16 cellular contexts compared by ENCODE assay signal in the genomic region with DNA sequence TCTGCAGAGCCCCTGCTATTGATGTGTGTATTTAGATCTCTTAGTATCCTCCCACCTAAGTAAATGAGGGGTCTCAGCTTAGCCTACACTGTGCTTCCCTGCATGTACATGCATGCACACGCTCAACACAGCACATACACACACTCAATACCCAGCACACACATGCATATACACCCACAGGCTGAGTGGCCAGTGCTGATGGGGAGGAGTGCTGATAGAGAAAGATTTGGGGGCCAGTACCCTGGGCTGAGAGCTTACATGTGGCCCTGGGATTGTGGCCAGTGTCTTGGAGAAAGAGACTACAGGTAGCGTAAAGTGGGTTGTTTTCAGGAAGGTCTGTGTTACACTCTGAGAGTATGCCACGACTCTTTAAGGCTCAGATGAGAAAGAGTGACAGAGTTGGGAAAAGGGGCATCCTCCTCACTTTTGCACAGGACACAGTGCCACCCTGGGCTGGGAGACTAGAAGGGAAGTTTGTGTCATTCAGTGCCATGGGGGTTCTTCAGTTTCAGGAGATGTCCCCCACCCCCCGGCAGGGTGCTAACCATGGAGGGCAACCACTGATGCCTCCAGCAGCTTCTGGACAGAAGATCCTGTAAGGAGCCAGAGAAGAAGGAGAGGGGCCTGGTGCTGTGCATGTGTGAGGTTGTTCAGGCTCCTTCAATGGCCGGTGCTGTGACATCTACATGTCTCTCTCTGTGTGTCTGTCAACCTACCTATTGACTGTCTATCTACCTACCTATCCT.
DNase-seq lines count a peak whose midpoint lies in the region; ATAC-seq, FAIRE-seq and TF ChIP-seq lines count a peak whose summit lies in the region.
"Had no signal": no experiment of that assay in that cellular context is flagged by ENCODE, and none has a peak within 500 bp of the region (broad histone marks: within the 10 kb centered on the region; RNA-seq: fewer than 3 reads in every experiment).

No MANE protein-coding gene starts in this region.

- TF ChIP-seq CTCF in A549 (IDR thresholded peaks at IDR 0.05): no peak
- TF ChIP-seq CTCF in IMR-90 (conservative IDR thresholded peaks at IDR 0.05; ENCODE audit: low read depth, low read length): no peak
- TF ChIP-seq CTCF in hepatocyte (IDR thresholded peaks at IDR 0.05; ENCODE audit: poor library complexity): no peak

- POLR2A ChIA-PET in A549 (lab: Yijun Ruan, JAX): interaction anchor here (1.1 kb wide), 1 partner anchor 41 kb away, joined by 6 read pairs; no protein-coding TSS in a partner anchor
- POLR2A ChIA-PET in IMR-90 (lab: Charles Lee; ENCODE audit: unreplicated experiment): no interaction called here
- POLR2A ChIA-PET in CD4-positive, alpha-beta memory T cell (lab: Charles Lee; ENCODE audit: partially characterized antibody): no interaction called here

- H3K4me3 ChIP-seq in A549 (no peak overlapping the region), IMR-90 (ENCODE audit: insufficient read depth, low read depth, low read length) (no peak overlapping the region), hepatocyte (no peak overlapping the region), rectal smooth muscle tissue (ENCODE audit: low read length) (no peak overlapping the region)
- no peak overlapping the region for H3K4me3 ChIP-seq in CD4-positive, alpha-beta memory T cell (ENCODE audit: low read length in 2 of 2)

- peak overlapping the region; percentile 39; the same call in 1 of the 2 replicates for H3K18ac ChIP-seq in IMR-90 (ENCODE audit: low read depth, low read length)

- H3K79me2 ChIP-seq in hepatocyte: no peaks in the 10 kb centered on the region

- ATAC-seq in A549: peak in 1 of 2 experiments; percentile 12; a peak in 1 of 6 replicates
- ATAC-seq in IMR-90 (ENCODE audit: low read depth): no peak
- ATAC-seq in stimulated activated memory B cell treated with anti-CD40 and anti-IgM and Interleukin-4, amounts not matched to agents 10 μg/mL and 1 μg/mL and 100 μg/mL, for 72 hours: no peak
- no peak for ATAC-seq in GM19467 (IDR thresholded peaks at IDR 0.05; ENCODE audit: unreplicated experiment)

- H3K79me1 ChIP-seq in IMR-90 (ENCODE audit: low read depth in 1 of 2, low read length in 2 of 2): no peaks in the 10 kb centered on the region

- no peak for FAIRE-seq in A549 (lab: Jason Lieb, UNC)

- no peak overlapping the region for H2BK5ac ChIP-seq in IMR-90 (ENCODE audit: low read depth, low read length, poor library complexity, severe bottlenecking)

- peak overlapping the region; percentile 55 for H2BK120ac ChIP-seq in IMR-90 (ENCODE audit: low read depth, low read length)

- no peak overlapping the region for H3K4me3 Mint-ChIP-seq in CD4-positive, alpha-beta memory T cell
- H3K4me3 Mint-ChIP-seq in activated naive CD4-positive, alpha-beta T cell treated with anti-CD3 and anti-CD28 coated beads for 36 hours: no peak overlapping the region
- H3K4me3 Mint-ChIP-seq in stimulated activated memory B cell treated with anti-CD40 and anti-IgM and Interleukin-4, amounts not matched to agents 10 μg/mL and 1 μg/mL and 100 μg/mL, for 72 hours: no peak overlapping the region
- H3K4me3 Mint-ChIP-seq: CD4-positive, CD25-positive, alpha-beta regulatory T cell had no signal

- H3K9me1 ChIP-seq in IMR-90 (ENCODE audit: insufficient read depth, low read length): peaks cover 14% of the 10 kb centered on the region

- no peak for TF ChIP-seq EP300 in A549 (IDR thresholded peaks at IDR 0.05)

- no peak overlapping the region for H4K8ac ChIP-seq in IMR-90 (ENCODE audit: low read depth in 2 of 2, low read length in 2 of 2)

- no peak overlapping the region for H3K27ac ChIP-seq in A549
- no peak overlapping the region for H3K27ac ChIP-seq in IMR-90 (ENCODE audit: insufficient read depth, low read length)
- peak overlapping the region; percentile 82 for H3K27ac ChIP-seq in hepatocyte
- peak overlapping the region; percentile 81 for H3K27ac ChIP-seq in rectal smooth muscle tissue (ENCODE audit: low read depth, low read length)
- no peak overlapping the region for H3K27ac ChIP-seq in CD4-positive, alpha-beta memory T cell (ENCODE audit: low read depth, low read length)

- peak overlapping the region; percentile 44; the same call in 1 of the 3 replicates for H2BK15ac ChIP-seq in IMR-90 (ENCODE audit: low read depth, low read length)

- peak overlapping the region in 2 of 7 donors; percentile 25 to 28 for H3K27ac Mint-ChIP-seq in CD4-positive, alpha-beta memory T cell
- no peak overlapping the region for H3K27ac Mint-ChIP-seq in activated naive CD4-positive, alpha-beta T cell treated with anti-CD3 and anti-CD28 coated beads for 36 hours
- no peak overlapping the region for H3K27ac Mint-ChIP-seq in stimulated activated memory B cell treated with anti-CD40 and anti-IgM and Interleukin-4, amounts not matched to agents 10 μg/mL and 1 μg/mL and 100 μg/mL, for 72 hours
- H3K27ac Mint-ChIP-seq: CD4-positive, CD25-positive, alpha-beta regulatory T cell; IgD-negative memory B cell had no signal

- intact Hi-C loops in IMR-90 (cut with micrococcal nuclease): loop anchor here (10.0 kb wide), 1 partner anchor 323 kb away; no protein-coding TSS in a partner anchor
- intact Hi-C loops in CD4-positive, alpha-beta memory T cell (cut with micrococcal nuclease): no loop called here
- intact Hi-C loops in activated naive CD4-positive, alpha-beta T cell treated with anti-CD3 and anti-CD28 coated beads for 36 hours (cut with micrococcal nuclease): no loop called here

- peak overlapping the region; percentile 46 for H4K91ac ChIP-seq in IMR-90 (ENCODE audit: insufficient read depth, low read depth, low read length)

- BruUV-seq in IMR-90 (replicated peaks; lab: Mats Ljungman, UMichigan): no TSS peak

- H3K4me2 ChIP-seq in A549: peak overlapping the region; percentile 81; the same call in 2 of the 3 replicates
- H3K4me2 ChIP-seq in IMR-90 (ENCODE audit: low read depth, low read length): no peak overlapping the region
- no peak overlapping the region for H3K4me2 ChIP-seq in hepatocyte

- CTCF ChIA-PET in A549 (lab: Yijun Ruan, JAX): interaction anchor here (0.6 to 1.9 kb wide), 7 partner anchors 11 to 325 kb away, joined by 3 to 8 read pairs (median 4); a partner anchor contains a TSS
- CTCF ChIA-PET in IMR-90 (lab: Yijun Ruan, JAX): no interaction called here
- CTCF ChIA-PET in CD4-positive, alpha-beta memory T cell (lab: Charles Lee; ENCODE audit: partially characterized antibody): no interaction called here
- CTCF ChIA-PET in activated naive CD4-positive, alpha-beta T cell treated with anti-CD3 and anti-CD28 coated beads for 36 hours (lab: Charles Lee): interaction anchor here (0.6 kb wide), 2 partner anchors 226 to 541 kb away, joined by 3 to 8 read pairs; no protein-coding TSS in a partner anchor

- H2AK5ac ChIP-seq in IMR-90 (ENCODE audit: low read depth, low read length): peak overlapping the region; percentile 74; the same call in 1 of the 2 replicates

- no peak overlapping the region for H2AK9ac ChIP-seq in IMR-90 (replicated peaks; ENCODE audit: low read depth, low read length, poor library complexity)

- H3K9me3 Mint-ChIP-seq in CD4-positive, alpha-beta memory T cell: no peaks in the 10 kb centered on the region
- H3K9me3 Mint-ChIP-seq in activated naive CD4-positive, alpha-beta T cell treated with anti-CD3 and anti-CD28 coated beads for 36 hours: no peaks in the 10 kb centered on the region
- H3K9me3 Mint-ChIP-seq in stimulated activated memory B cell treated with anti-CD40 and anti-IgM and Interleukin-4, amounts not matched to agents 10 μg/mL and 1 μg/mL and 100 μg/mL, for 72 hours: no peaks in the 10 kb centered on the region

- H3K4me1 ChIP-seq in A549 (peaks cover 19% of the 10 kb centered on the region), IMR-90 (ENCODE audit: control insufficient read depth, insufficient read depth, low read length) (peaks cover 25% of the 10 kb centered on the region), hepatocyte (ENCODE audit: insufficient read depth) (peaks cover 79% of the 10 kb centered on the region), rectal smooth muscle tissue (ENCODE audit: control insufficient read depth, insufficient read depth, low read length) (peaks cover 42% of the 10 kb centered on the region)
- H3K4me1 ChIP-seq in CD4-positive, alpha-beta memory T cell (ENCODE audit: insufficient read depth, low read length): no peaks in the 10 kb centered on the region

- H4K5ac ChIP-seq in IMR-90 (ENCODE audit: low read depth, low read length): no peak overlapping the region; the same call in 1 of the 2 replicates

- no peaks in the 10 kb centered on the region for H3K36me3 ChIP-seq in IMR-90 (ENCODE audit: control insufficient read depth, insufficient read depth, low read length)
- H3K36me3 ChIP-seq in hepatocyte (replicated peaks; ENCODE audit: insufficient read depth, low read depth): no peaks in the 10 kb centered on the region
- H3K36me3 ChIP-seq in rectal smooth muscle tissue (ENCODE audit: control insufficient read depth, insufficient read depth, low read length): no peaks in the 10 kb centered on the region
- H3K36me3 ChIP-seq in CD4-positive, alpha-beta memory T cell (ENCODE audit: insufficient read depth, low read length): no peaks in the 10 kb centered on the region

- peak overlapping the region; percentile 46 for H2BK20ac ChIP-seq in IMR-90 (ENCODE audit: low read depth, low read length)

- H3K27me3 Mint-ChIP-seq in CD4-positive, alpha-beta memory T cell: no peaks in the 10 kb centered on the region
- no peaks in the 10 kb centered on the region for H3K27me3 Mint-ChIP-seq in activated naive CD4-positive, alpha-beta T cell treated with anti-CD3 and anti-CD28 coated beads for 36 hours (ENCODE audit: low read depth)
- H3K27me3 Mint-ChIP-seq in stimulated activated memory B cell treated with anti-CD40 and anti-IgM and Interleukin-4, amounts not matched to agents 10 μg/mL and 1 μg/mL and 100 μg/mL, for 72 hours: peaks cover 21% of the 10 kb centered on the region
- H3K27me3 Mint-ChIP-seq: CD4-positive, CD25-positive, alpha-beta regulatory T cell; IgD-negative memory B cell had no signal

- H3K23ac ChIP-seq in IMR-90 (ENCODE audit: low read depth, low read length): no peak overlapping the region

- H4K20me1 ChIP-seq in IMR-90 (ENCODE audit: insufficient read depth, low read length) (peaks cover 4% of the 10 kb centered on the region; the same call in 1 of the 2 replicates), hepatocyte (ENCODE audit: insufficient read depth, poor library complexity, severe bottlenecking) (no peaks in the 10 kb centered on the region)

- no peak for TF ChIP-seq POLR2A in A549 (IDR thresholded peaks at IDR 0.05; ENCODE audit: low read length)
- TF ChIP-seq POLR2A in IMR-90 (IDR thresholded peaks at IDR 0.05; ENCODE audit: low read depth, low read length): no peak

- peak overlapping the region; percentile 70 for H3K4ac ChIP-seq in IMR-90 (ENCODE audit: low read depth, low read length)

- H3K9ac ChIP-seq in IMR-90 (ENCODE audit: low read depth, low read length): no peak overlapping the region
- H3K9ac ChIP-seq in rectal smooth muscle tissue (ENCODE audit: low read length): no peak overlapping the region

- H3K27me3 ChIP-seq in IMR-90 (ENCODE audit: control insufficient read depth, insufficient read depth, low read length) (no peaks in the 10 kb centered on the region), hepatocyte (no peaks in the 10 kb centered on the region), rectal smooth muscle tissue (ENCODE audit: control insufficient read depth, insufficient read depth, low read length) (no peaks in the 10 kb centered on the region)
- no peaks in the 10 kb centered on the region for H3K27me3 ChIP-seq in CD4-positive, alpha-beta memory T cell (ENCODE audit: insufficient read depth, low read length)

- H3K9me3 ChIP-seq in A549 (no peaks in the 10 kb centered on the region), IMR-90 (ENCODE audit: control insufficient read depth, insufficient read depth, low read length) (no peaks in the 10 kb centered on the region), hepatocyte (ENCODE audit: low read depth) (no peaks in the 10 kb centered on the region)
- no peaks in the 10 kb centered on the region for H3K9me3 ChIP-seq in CD4-positive, alpha-beta memory T cell (ENCODE audit: control insufficient read depth in 1 of 2, low read length in 2 of 2)

- H3K14ac ChIP-seq in IMR-90 (replicated peaks; ENCODE audit: low read depth, low read length): no peak overlapping the region

- H2AFZ ChIP-seq in IMR-90 (replicated peaks; ENCODE audit: low read length, poor library complexity) (peak overlapping the region; percentile 1), hepatocyte (no peak overlapping the region)

- no peaks in the 10 kb centered on the region for H3K9me2 ChIP-seq in hepatocyte (replicated peaks; ENCODE audit: insufficient read depth)

- in situ Hi-C loops in IMR-90 (cut with MboI; ENCODE audit: low sequenced_read_pairs): no loop called here

- TF ChIP-seq RAD21 in A549 (conservative IDR thresholded peaks at IDR 0.05 in 1 of 2, IDR thresholded peaks at IDR 0.05 in 1 of 2): no peak
- no peak for TF ChIP-seq RAD21 in IMR-90 (IDR thresholded peaks at IDR 0.05; ENCODE audit: low read length)

- no peak overlapping the region for H3K56ac ChIP-seq in IMR-90 (ENCODE audit: extremely low read depth, insufficient read depth, low read length)

- no peak for DNase-seq in A549 (ENCODE audit: low read depth in 1 of 2, low spot score in 1 of 2)
- no peak for DNase-seq in IMR-90
- DNase-seq in hepatocyte (ENCODE audit: low spot score): no peak
- no peak for DNase-seq in CD4-positive, alpha-beta memory T cell
- no peak for DNase-seq in activated naive CD4-positive, alpha-beta T cell treated with anti-CD3 and anti-CD28 coated beads for 36 hours
- DNase-seq: AML-193; CD4-positive, CD25-positive, alpha-beta regulatory T cell; DND-41; GDM1; MV-4-11; NCI-H1417 treated with DMSO at 0.1 percent for 48 hours; NCI-H510A treated with DMSO at 0.1 percent for 48 hours had no signal

- H3K4me1 Mint-ChIP-seq in CD4-positive, alpha-beta memory T cell: peaks cover 0 to 1% (median 0%) of the 10 kb centered on the region in 4 donors
- no peaks in the 10 kb centered on the region for H3K4me1 Mint-ChIP-seq in activated naive CD4-positive, alpha-beta T cell treated with anti-CD3 and anti-CD28 coated beads for 36 hours (ENCODE audit: low read depth)
- H3K4me1 Mint-ChIP-seq in stimulated activated memory B cell treated with anti-CD40 and anti-IgM and Interleukin-4, amounts not matched to agents 10 μg/mL and 1 μg/mL and 100 μg/mL, for 72 hours: peaks cover 15% of the 10 kb centered on the region

- WGBS in A549 (ENCODE audit: missing lambda C conversion rate): 97% methylated on average over 5 of the region's 5 CpGs
- no CpG with 5 or more reads among the region's 5 CpGs for WGBS in IMR-90 (ENCODE audit: extremely low coverage in 2 of 2, insufficient read length in 1 of 2), 2 experiments
- WGBS in hepatocyte (ENCODE audit: low lambda C conversion rate, missing lambda C conversion rate): 58% methylated on average over 5 of the region's 5 CpGs

- dilution Hi-C loops in IMR-90 (cut with HindIII; ENCODE audit: low sequenced_read_pairs, unreplicated experiment): no loop called here

- H3K36me3 Mint-ChIP-seq in CD4-positive, alpha-beta memory T cell: no peaks in the 10 kb centered on the region
- H3K36me3 Mint-ChIP-seq in activated naive CD4-positive, alpha-beta T cell treated with anti-CD3 and anti-CD28 coated beads for 36 hours (ENCODE audit: low read depth): no peaks in the 10 kb centered on the region
- H3K36me3 Mint-ChIP-seq in stimulated activated memory B cell treated with anti-CD40 and anti-IgM and Interleukin-4, amounts not matched to agents 10 μg/mL and 1 μg/mL and 100 μg/mL, for 72 hours: no peaks in the 10 kb centered on the region
- H3K36me3 Mint-ChIP-seq: CD4-positive, CD25-positive, alpha-beta regulatory T cell had no signal

Comparison
In these comparisons a context has a peak if more than half of its experiments do, and no peak if none do; other contexts are left out.
1. H3K27ac ChIP-seq: peak in hepatocyte (single experiment) and rectal smooth muscle tissue (single experiment); none in A549 (0 of 2), IMR-90 (single experiment) and CD4-positive, alpha-beta memory T cell (single experiment).
2. CTCF ChIA-PET loops: an anchor here in A549 (0.6 to 1.9 kb wide) and activated naive CD4-positive, alpha-beta T cell treated with anti-CD3 and anti-CD28 coated beads for 36 hours (0.6 kb wide); none called in IMR-90 and CD4-positive, alpha-beta memory T cell.